Comparison of ENCODE assay signal across 8 cellular contexts in the genomic region with DNA sequence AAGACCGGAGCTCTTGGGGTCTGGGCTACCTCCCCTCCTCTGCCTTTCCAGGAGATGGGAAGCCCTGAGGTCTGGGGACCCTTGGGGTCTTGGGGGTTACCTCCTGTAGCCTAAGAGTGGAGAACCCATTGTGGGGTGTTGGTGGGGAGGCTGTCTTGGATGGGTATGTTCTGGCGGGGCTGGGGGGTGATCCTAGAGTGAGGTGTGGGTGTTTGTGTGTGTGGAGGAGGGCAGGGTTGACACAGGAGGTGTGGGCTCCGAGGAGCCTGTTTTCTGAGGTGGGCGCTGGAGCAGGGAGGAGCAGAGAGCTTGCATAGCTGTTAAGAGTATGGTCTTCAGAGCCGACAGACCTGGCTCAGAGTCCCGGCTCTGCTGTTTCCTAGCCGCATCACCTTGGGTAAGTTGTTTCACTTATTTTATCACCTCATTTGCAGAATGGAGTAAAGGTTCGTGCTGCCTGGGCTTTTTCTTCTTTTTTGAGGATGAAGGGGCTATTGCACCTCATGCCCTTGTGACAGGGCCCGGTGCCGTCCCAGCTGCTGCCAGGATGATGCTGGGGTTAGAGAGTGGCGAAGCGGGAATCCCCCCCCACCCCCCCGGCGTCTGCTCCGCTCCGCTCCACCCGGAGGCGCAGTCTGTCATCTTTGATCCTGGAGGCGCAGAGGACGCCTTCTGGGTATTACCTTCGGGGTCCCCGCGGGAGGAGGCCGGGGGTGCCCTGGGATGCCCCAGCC. TPM values are rescaled to one million over a fixed set of nuclear protein-coding genes. Genes with fewer than 3 reads are reported as not detected.
DNase-seq lines count a peak whose midpoint lies in the region; ATAC-seq and TF ChIP-seq lines count a peak whose summit lies in the region.

No MANE protein-coding gene starts in this region.

- H3K36me3 ChIP-seq in KMS-11 (ENCODE audit: insufficient read depth) (no peaks in the 10 kb centered on the region), endodermal cell (ENCODE audit: control insufficient read depth, insufficient read depth, low read length) (no peaks in the 10 kb centered on the region), prostate gland (no peaks in the 10 kb centered on the region)

- peaks cover 44% of the 10 kb centered on the region for H4K20me1 ChIP-seq in KMS-11 (ENCODE audit: insufficient read depth)

- no peak overlapping the region for H3K27ac Mint-ChIP-seq in endodermal cell

- intact Hi-C loops in prostate gland (cut with DNase I): no loop called here

- 18 to 26% methylated on average over 10 to 23 of the region's 24 CpGs for WGBS in endodermal cell (ENCODE audit: insufficient coverage in 1 of 2, insufficient read length in 1 of 2), 2 experiments
- WGBS in prostate gland: 17% methylated on average over 20 of the region's 24 CpGs

- H3K36me3 Mint-ChIP-seq in endodermal cell (ENCODE audit: low read depth): peaks cover 10% of the 10 kb centered on the region

- peak overlapping the region; percentile 77 for H3K4me2 ChIP-seq in KMS-11

- no peak for DNase-seq in GM12865 (ENCODE audit: low read depth)
- DNase-seq in endodermal cell: no peak
- no peak for DNase-seq in prostate gland (ENCODE audit: low spot score)
- DNase-seq in mesenteric fat pad (ENCODE audit: low spot score): no peak
- DNase-seq in NCI-H2196 treated with DMSO at 0.1 percent for 48 hours (lab: John Stamatoyannopoulos, UW; ENCODE audit: unreplicated experiment): no peak
- DNase-seq in medulla oblongata (ENCODE audit: extremely low spot score): no peak

- H2AFZ ChIP-seq in KMS-11 (ENCODE audit: low read depth): no peak overlapping the region

- H3K79me2 ChIP-seq in KMS-11 (ENCODE audit: insufficient read depth, low read depth): peaks cover 31% of the 10 kb centered on the region; the same call in 1 of the 2 replicates

- H3K4me1 ChIP-seq in KMS-11 (ENCODE audit: low read depth, poor library complexity, severe bottlenecking) (peaks cover 25% of the 10 kb centered on the region), endodermal cell (ENCODE audit: control insufficient read depth, insufficient read depth, low read length) (peaks cover 29% of the 10 kb centered on the region), prostate gland (replicated peaks) (peaks cover 12% of the 10 kb centered on the region)

- no peaks in the 10 kb centered on the region for H3K9me3 Mint-ChIP-seq in endodermal cell

- TF ChIP-seq CTCF in GM12865 (IDR thresholded peaks at IDR 0.05; ENCODE audit: insufficient read depth, low read depth, low read length, missing control alignments) (peak; percentile 9), KMS-11 (conservative IDR thresholded peaks at IDR 0.05; ENCODE audit: low read depth, low read length) (no peak), endodermal cell (conservative IDR thresholded peaks at IDR 0.05) (peak; percentile 18), prostate gland (IDR thresholded peaks at IDR 0.05) (no peak)

- TF ChIP-seq POLR2A in prostate gland (IDR thresholded peaks at IDR 0.05): no peak

- H3K27me3 ChIP-seq in KMS-11 (ENCODE audit: insufficient read depth, low read depth) (no peaks in the 10 kb centered on the region), endodermal cell (ENCODE audit: control insufficient read depth, insufficient read depth, low read length, poor library complexity, severe bottlenecking) (no peaks in the 10 kb centered on the region), prostate gland (replicated peaks; ENCODE audit: insufficient read depth) (no peaks in the 10 kb centered on the region)

- H3K9ac ChIP-seq in KMS-11 (no peak overlapping the region), endodermal cell (ENCODE audit: extremely low read depth, low read length, poor library complexity, severe bottlenecking) (no peak overlapping the region)

- H3K27ac ChIP-seq in KMS-11 (no peak overlapping the region), endodermal cell (ENCODE audit: low read depth, low read length) (no peak overlapping the region), prostate gland (peak overlapping the region; percentile 55 to 61)

- peaks cover 54% of the 10 kb centered on the region for H3K4me1 Mint-ChIP-seq in endodermal cell

- H3K9me3 ChIP-seq in endodermal cell (ENCODE audit: control insufficient read depth, low read length): no peaks in the 10 kb centered on the region
- H3K9me3 ChIP-seq in prostate gland: no peaks in the 10 kb centered on the region

- ATAC-seq in GM21528 (IDR thresholded peaks at IDR 0.05; ENCODE audit: low FRiP score, unreplicated experiment): peak; percentile 42

- no peaks in the 10 kb centered on the region for H3K27me3 Mint-ChIP-seq in endodermal cell (ENCODE audit: insufficient read depth)

- H3K4me3 Mint-ChIP-seq in endodermal cell: peak overlapping the region; percentile 72

- H3K4me3 ChIP-seq in GM12865 (ENCODE audit: low read depth, low read length) (peak overlapping the region; percentile 47), KMS-11 (IDR thresholded peaks at IDR 0.05; ENCODE audit: insufficient read depth, low read depth, low read length) (peak overlapping the region; percentile 72), endodermal cell (ENCODE audit: low read length) (no peak overlapping the region), prostate gland (peak overlapping the region; percentile 47 to 49)

RNA-seq across cellular contexts. Expression of gene TET3, which starts 17.2 kb away (rescaled TPM):
- 10 to 100 TPM; 23.5 to 26.3 TPM for total RNA-seq in endodermal cell
- 12.5 TPM for polyA plus RNA-seq in endodermal cell (2013, experiment 1 of 2)
- 12.4 TPM for polyA plus RNA-seq in endodermal cell (2013, experiment 2 of 2)
- 10 to 100 TPM; 12.8 to 13.8 TPM for total RNA-seq in prostate gland
- total RNA-seq in mesenteric fat pad: 12.0 TPM

Comparison
In these comparisons a context has a peak if more than half of its experiments do, and no peak if none do; other contexts are left out.
1. CTCF ChIP-seq: peak in GM12865 (single experiment) and endodermal cell (single experiment); none in KMS-11 (single experiment) and prostate gland (0 of 4).
2. H3K27ac ChIP-seq: peak in prostate gland (2 of 2); none in KMS-11 (single experiment) and endodermal cell (single experiment).